In genomic region chr9:76818271-76818670, GRCh38 we compare ENCODE assay signal across 10 cellular contexts. TPM values are rescaled to one million over a fixed set of nuclear protein-coding genes. Genes with fewer than 3 reads are reported as not detected.
DNase-seq lines count a peak whose midpoint lies in the region; ATAC-seq, FAIRE-seq and TF ChIP-seq lines count a peak whose summit lies in the region.
"Had no signal": no experiment of that assay in that cellular context is flagged by ENCODE, and none has a peak within 500 bp of the region (broad histone marks: within the 10 kb centered on the region; RNA-seq: fewer than 3 reads in every experiment).

No MANE protein-coding gene starts in this region.

- WGBS in lung, 2 donors, result 68 to 85% methylated on average over 4 of the region's 4 CpGs

- TF ChIP-seq CTCF in lung (IDR thresholded peaks at IDR 0.05; ENCODE audit: control extremely low read depth, extremely low read depth), result no peak

- FAIRE-seq in urothelium cell line (lab: Jason Lieb, UNC), result peak; percentile 52

- ATAC-seq in lung (ENCODE audit: insufficient read depth, low FRiP score), result peak; percentile 72
- no peak for ATAC-seq in HG03354 (IDR thresholded peaks at IDR 0.05; ENCODE audit: poor library complexity, severe bottlenecking, unreplicated experiment)

- H3K36me3 ChIP-seq in lung (ENCODE audit: control insufficient read depth in 2 of 2, insufficient read depth in 2 of 2, low read length in 2 of 2), result no peaks in the 10 kb centered on the region

- H3K27ac ChIP-seq in cingulate gyrus (ENCODE audit: low read depth, low read length) (peak overlapping the region; percentile 76), lung (ENCODE audit: low read depth in 1 of 2, low read length in 1 of 2) (no peak overlapping the region)

- DNase-seq in SIG-M5 treated with dmso at 0.1 percent for 504 hours (lab: John Stamatoyannopoulos, UW; ENCODE audit: unreplicated experiment), result peak; percentile 12
- no peak for DNase-seq in SIG-M5 (lab: John Stamatoyannopoulos, UW)
- peak; percentile 45 for DNase-seq in lung (ENCODE audit: low spot score)
- peak; percentile 89 for DNase-seq in urothelium cell line (ENCODE audit: low spot score)
- DNase-seq in activated gamma-delta T cell (lab: John Stamatoyannopoulos, UW), result no peak
- no peak for DNase-seq in NCI-H82 (lab: John Stamatoyannopoulos, UW)
- DNase-seq: activated B cell treated with CpG ODN at 0.5 μM for 24 hours, DND-41 had no signal

- no peak overlapping the region for H3K4me3 ChIP-seq in lung

- no peaks in the 10 kb centered on the region for H3K27me3 ChIP-seq in lung (ENCODE audit: control insufficient read depth, insufficient read depth)

- H3K9me3 ChIP-seq in lung (ENCODE audit: control insufficient read depth in 2 of 2, insufficient read depth in 1 of 2, low read length in 1 of 2), result no peaks in the 10 kb centered on the region

- no peaks in the 10 kb centered on the region for H3K4me1 ChIP-seq in lung (ENCODE audit: control insufficient read depth in 2 of 2, insufficient read depth in 2 of 2, low read length in 2 of 2)

RNA-seq across cellular contexts. Expression of gene PCA3, which starts 54.0 kb away (rescaled TPM):
- under 1 TPM in 1 of 2 donors, not detected in 1; 0.09 TPM for total RNA-seq in lung
- polyA plus RNA-seq in lung, result under 1 TPM; 0.05 to 0.08 TPM
- total RNA-seq: activated B cell treated with CpG ODN at 0.5 μM for 24 hours had no signal

Comparison
In these comparisons a context has a peak if more than half of its experiments do, and no peak if none do; other contexts are left out.
1. DNase-seq: peak in SIG-M5 treated with dmso at 0.1 percent for 504 hours (single experiment), lung (single experiment) and urothelium cell line (single experiment); none in SIG-M5 (single experiment), activated gamma-delta T cell (single experiment) and NCI-H82 (single experiment).